ENCODE assay signal across 8 cellular contexts in the genomic region with DNA sequence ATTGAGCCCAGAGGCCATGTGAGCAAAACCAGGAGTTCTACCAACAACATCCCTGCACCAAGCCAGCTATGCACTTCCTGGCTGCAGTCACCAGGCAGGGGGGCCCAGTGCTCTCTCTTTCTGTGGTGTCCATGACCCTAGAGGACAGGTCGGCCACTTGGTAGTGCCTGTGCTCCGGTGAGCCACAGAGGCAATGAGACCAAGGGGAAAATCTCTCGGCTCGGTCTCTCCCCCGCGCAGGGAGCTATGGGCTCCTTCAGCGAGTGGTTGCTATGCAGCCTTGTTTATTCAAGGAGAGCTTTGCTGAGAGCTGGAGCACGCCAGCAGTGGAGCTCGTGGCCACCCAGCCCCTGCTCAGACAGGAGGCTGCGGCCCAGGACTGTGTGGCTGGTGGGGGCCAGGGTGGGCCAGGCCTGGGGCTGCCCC. TPM values are rescaled to one million over a fixed set of nuclear protein-coding genes. Genes with fewer than 3 reads are reported as not detected.
DNase-seq lines count a peak whose midpoint lies in the region; ATAC-seq and TF ChIP-seq lines count a peak whose summit lies in the region.

TOGARAM2 (plus strand) TSS at position 283 of the 426 bp plus-strand sequence. CDS start 13,537 bp downstream, outside the sequence.

- intact Hi-C loops in body of pancreas (cut with DNase I) (no loop called here), left colon (cut with DNase I, micrococcal nuclease) (no loop called here)

- TF ChIP-seq CTCF in body of pancreas (IDR thresholded peaks at IDR 0.05) = no peak

- peaks cover 8% of the 10 kb centered on the region for H3K4me1 ChIP-seq in body of pancreas

- peak within 1 kb of the TSS in 1 of 4 donors; percentile 12 for H3K27ac ChIP-seq in body of pancreas
- no peak within 1 kb of the TSS for H3K27ac ChIP-seq in substantia nigra (ENCODE audit: low read depth, low read length, poor library complexity, severe bottlenecking)

- TF ChIP-seq POLR2A in body of pancreas (IDR thresholded peaks at IDR 0.05) = no peak

- H3K36me3 ChIP-seq in body of pancreas (replicated peaks in 1 of 2; ENCODE audit: insufficient read depth in 1 of 2, low read depth in 2 of 2) = no peaks in the 10 kb centered on the region

- H3K27me3 ChIP-seq in body of pancreas = no peaks in the 10 kb centered on the region

- ATAC-seq in body of pancreas = peak; percentile 13
- peak; percentile 22 for ATAC-seq in left colon
- ATAC-seq in GM19463 (IDR thresholded peaks at IDR 0.05; ENCODE audit: unreplicated experiment) = no peak
- ATAC-seq in GM21528 (IDR thresholded peaks at IDR 0.05; ENCODE audit: low FRiP score, unreplicated experiment) = no peak
- ATAC-seq in HG02970 (IDR thresholded peaks at IDR 0.05; ENCODE audit: low FRiP score, unreplicated experiment) = no peak

- DNase-seq in NCI-H345 (lab: John Stamatoyannopoulos, UW) = peak; percentile 59
- no peak for DNase-seq in NCI-H345 treated with DMSO at 0.1 percent for 48 hours (lab: John Stamatoyannopoulos, UW; ENCODE audit: unreplicated experiment)
- DNase-seq in body of pancreas = peak in 3 of 4 donors; percentile 35 to 55 (median 48)
- peak in 1 of 2 donors; percentile 41 for DNase-seq in left colon
- peak in 25 of 49 donors; percentile 20 to 67 (median 46) for DNase-seq in substantia nigra (lab: John Stamatoyannopoulos, UW)

- 72 to 73% methylated on average over 6 to 8 of the region's 10 CpGs for WGBS in body of pancreas, 2 donors

- H3K9me3 ChIP-seq in body of pancreas = no peaks in the 10 kb centered on the region

- H3K4me3 ChIP-seq in body of pancreas = no peak within 1 kb of the TSS

RNA-seq across cellular contexts. Expression of gene TOGARAM2, which starts in this region (rescaled TPM):
- under 1 TPM in 1 of 2 donors, not detected in 1; 0.26 TPM for total RNA-seq in body of pancreas
- total RNA-seq in left colon = under 1 TPM; 0.17 to 0.64 TPM

Comparison
In these comparisons a context has a peak if more than half of its experiments do, and no peak if none do; other contexts are left out.
1. Peak in DNase-seq and ATAC-seq in body of pancreas; RNA of the gene not detected or under 1 TPM.
2. Peak in ATAC-seq in left colon; RNA of the gene not detected or under 1 TPM.